In genomic region chr19:1291761-1292418, GRCh38 we compare ENCODE assay signal across 22 cellular contexts. TPM values are rescaled to one million over a fixed set of nuclear protein-coding genes. Genes with fewer than 3 reads are reported as not detected.
A peak's percentile ranks its signal among the peaks of the same experiment; 100 is the strongest.
DNase-seq lines count a peak whose midpoint lies in the region; FAIRE-seq and TF ChIP-seq lines count a peak whose summit lies in the region.
"Had no signal": no experiment of that assay in that cellular context is flagged by ENCODE, and none has a peak within 500 bp of the region (broad histone marks: within the 10 kb centered on the region; RNA-seq: fewer than 3 reads in every experiment).

No MANE protein-coding gene starts in this region.

- H3K4me3 ChIP-seq in Karpas-422 (ENCODE audit: low read length), result peak overlapping the region; percentile 36; the same call in 1 of the 2 replicates
- H3K4me3 ChIP-seq in hepatocyte, result no peak overlapping the region
- H3K4me3 ChIP-seq: pancreas, tibial artery had no signal

- no peak overlapping the region for H3K9ac ChIP-seq in Karpas-422 (ENCODE audit: low read length)

- no peak for TF ChIP-seq CTCF in hepatocyte (IDR thresholded peaks at IDR 0.05; ENCODE audit: poor library complexity)

- H3K9me3 ChIP-seq in Karpas-422 (ENCODE audit: low read length), result no peaks in the 10 kb centered on the region
- H3K9me3 ChIP-seq in hepatocyte (ENCODE audit: low read depth), result no peaks in the 10 kb centered on the region
- H3K9me3 ChIP-seq: pancreas, tibial artery had no signal

- H3K79me2 ChIP-seq in Karpas-422 (ENCODE audit: low read length) (no peaks in the 10 kb centered on the region), hepatocyte (peaks cover 50% of the 10 kb centered on the region)

- H3K27me3 ChIP-seq in Karpas-422 (ENCODE audit: low read length), result no peaks in the 10 kb centered on the region
- H3K27me3 ChIP-seq in hepatocyte, result no peaks in the 10 kb centered on the region

- H4K20me1 ChIP-seq in Karpas-422 (ENCODE audit: insufficient read depth, low read depth, low read length) (peaks cover 8% of the 10 kb centered on the region; the same call in 1 of the 2 replicates), hepatocyte (ENCODE audit: insufficient read depth, poor library complexity, severe bottlenecking) (no peaks in the 10 kb centered on the region)

- H2AFZ ChIP-seq in Karpas-422 (ENCODE audit: low read length) (no peak overlapping the region), hepatocyte (no peak overlapping the region)

- no peaks in the 10 kb centered on the region for H3K36me3 ChIP-seq in Karpas-422 (ENCODE audit: insufficient read depth, low read length)
- H3K36me3 ChIP-seq in hepatocyte (replicated peaks; ENCODE audit: insufficient read depth, low read depth), result no peaks in the 10 kb centered on the region
- H3K36me3 ChIP-seq: pancreas, tibial artery had no signal

- WGBS in hepatocyte (ENCODE audit: low lambda C conversion rate, missing lambda C conversion rate), result 71% methylated on average over 25 of the region's 25 CpGs

- H3K9me2 ChIP-seq in Karpas-422 (replicated peaks; ENCODE audit: insufficient read depth, low read length) (no peaks in the 10 kb centered on the region), hepatocyte (replicated peaks; ENCODE audit: insufficient read depth) (no peaks in the 10 kb centered on the region)

- no peak for TF ChIP-seq POLR2A in GM12891 (IDR thresholded peaks at IDR 0.05; ENCODE audit: low read depth, low read length)

- peak; percentile 20 for FAIRE-seq in GM12891 (lab: Jason Lieb, UNC)
- FAIRE-seq: colon, D721Med, endometrium, pancreas had no signal

- H3K4me2 ChIP-seq in Karpas-422 (ENCODE audit: low read depth, low read length, poor library complexity, severe bottlenecking) (peak overlapping the region; percentile 69), hepatocyte (peak overlapping the region; percentile 71)

- no peak for DNase-seq in GM12891 (ENCODE audit: insufficient read length, low spot score)
- DNase-seq in Karpas-422, result peak; percentile 63
- DNase-seq in hepatocyte (ENCODE audit: low spot score), result peak; percentile 65
- DNase-seq in DMS153 treated with DMSO at 0.1 percent for 48 hours (lab: John Stamatoyannopoulos, UW; ENCODE audit: unreplicated experiment), result no peak
- no peak for DNase-seq in activated naive CD4-positive, alpha-beta T cell treated with Interleukin-2 at 50 U/mL for 16 hours
- no peak for DNase-seq in RPMI8226
- DNase-seq in NCI-H82 (lab: John Stamatoyannopoulos, UW), result no peak
- DNase-seq: activated CD4-positive, alpha-beta T cell treated with anti-CD3 and anti-CD28 coated beads for 1 hour; activated naive CD8-positive, alpha-beta T cell treated with anti-CD3 and anti-CD28 coated beads, Interleukin-2, amount 10 ng/mL, durations not matched to agents 7 days and 5 days; GF-D8; GOT3; islet precursor cell; naive thymus-derived CD4-positive, alpha-beta T cell; NCI-H146; stimulated activated naive CD8-positive, alpha-beta T cell treated with anti-CD3 and anti-CD28 coated beads, Interleukin-15, Interleukin-2, amounts not matched to agents 100 U/mL and 50 U/mL, for 24 hours; tibial artery had no signal

- H3K27ac ChIP-seq in Karpas-422 (ENCODE audit: low read length), result no peak overlapping the region
- peak overlapping the region; percentile 93 for H3K27ac ChIP-seq in hepatocyte
- H3K27ac ChIP-seq: pancreas, tibial artery had no signal

- peaks cover 24% of the 10 kb centered on the region for H3K4me1 ChIP-seq in Karpas-422 (ENCODE audit: low read length)
- H3K4me1 ChIP-seq in hepatocyte (ENCODE audit: insufficient read depth), result peaks cover 28% of the 10 kb centered on the region
- H3K4me1 ChIP-seq: pancreas had no signal

TF ChIP-seq in GM12891, 5 proteins besides CTCF, POLR2A, EP300 and RAD21:
- TF ChIP-seq POLR2AphosphoS5 (IDR thresholded peaks at IDR 0.05; ENCODE audit: low read depth, low read length) (no peak), POU2F2 (IDR thresholded peaks at IDR 0.05; ENCODE audit: low read depth, low read length) (peak; percentile 92), SPI1 (IDR thresholded peaks at IDR 0.05; ENCODE audit: low read depth, low read length) (no peak), PAX5 (IDR thresholded peaks at IDR 0.05; ENCODE audit: insufficient read depth, low read length, severe bottlenecking) (no peak), TAF1 (IDR thresholded peaks at IDR 0.05; ENCODE audit: low read depth, low read length) (no peak)

RNA-seq across cellular contexts. Expression of gene EFNA2, which starts 6.2 kb away (rescaled TPM):
- not detected for polyA plus RNA-seq in GM12891 (2012; ENCODE audit: low read depth, missing spikeins)
- not detected in 2 replicates for total RNA-seq in Karpas-422 (2014; rRNA removed; shearing (Covaris generic); ENCODE audit: low replicate concordance)
- 11.0 and 14.2 TPM in 2 replicates for total RNA-seq in hepatocyte
- 1.3 and 1.8 TPM in 2 replicates for polyA plus RNA-seq in hepatocyte
- total RNA-seq: activated naive CD8-positive, alpha-beta T cell treated with anti-CD3 and anti-CD28 coated beads, Interleukin-2, amount 10 ng/mL, durations not matched to agents 7 days and 5 days; MCF 10A; naive thymus-derived CD4-positive, alpha-beta T cell; sciatic nerve had no signal
- polyA plus RNA-seq: naive thymus-derived CD4-positive, alpha-beta T cell; pancreas had no signal

RNA-seq across cellular contexts. Expression of gene FAM174C, which starts 16.6 kb away (rescaled TPM):
- 47.7 TPM for polyA plus RNA-seq in GM12891 (2012; ENCODE audit: low read depth, missing spikeins)
- 32.7 and 68.1 TPM in 2 replicates for total RNA-seq in Karpas-422 (2014; rRNA removed; shearing (Covaris generic); ENCODE audit: low replicate concordance)
- total RNA-seq in hepatocyte, result 25.5 TPM in 2 replicates
- polyA plus RNA-seq in hepatocyte, result 79.9 and 89.5 TPM in 2 replicates

RNA-seq across cellular contexts. Expression of gene CIRBP, which starts 22.8 kb away (rescaled TPM):
- polyA plus RNA-seq in GM12891 (2012; ENCODE audit: low read depth, missing spikeins), result 297 TPM
- total RNA-seq in Karpas-422 (2014; rRNA removed; shearing (Covaris generic); ENCODE audit: low replicate concordance), result 141 and 291 TPM in 2 replicates
- total RNA-seq in hepatocyte, result 212 and 361 TPM in 2 replicates
- 202 and 261 TPM in 2 replicates for polyA plus RNA-seq in hepatocyte

RNA-seq across cellular contexts. Expression of gene MIDN, which starts 43.5 kb away (rescaled TPM):
- polyA plus RNA-seq in GM12891 (2012; ENCODE audit: low read depth, missing spikeins), result 16.2 TPM
- total RNA-seq in Karpas-422 (2014; rRNA removed; shearing (Covaris generic); ENCODE audit: low replicate concordance), result 21.4 and 40.5 TPM in 2 replicates
- 28.7 and 30.1 TPM in 2 replicates for total RNA-seq in hepatocyte
- polyA plus RNA-seq in hepatocyte, result 94.6 and 98.4 TPM in 2 replicates

RNA-seq across cellular contexts. Expression of gene ATP5F1D, which starts 50.3 kb away (rescaled TPM):
- 209 TPM for polyA plus RNA-seq in GM12891 (2012; ENCODE audit: low read depth, missing spikeins)
- total RNA-seq in Karpas-422 (2014; rRNA removed; shearing (Covaris generic); ENCODE audit: low replicate concordance), result 64.3 and 110 TPM in 2 replicates
- 54.0 and 64.1 TPM in 2 replicates for total RNA-seq in hepatocyte
- polyA plus RNA-seq in hepatocyte, result 291 and 297 TPM in 2 replicates

Comparison
In these comparisons a context has a peak if more than half of its experiments do, and no peak if none do; other contexts are left out.
1. DNase-seq: peak in Karpas-422 (single experiment) and hepatocyte (single experiment); none in GM12891 (single experiment), DMS153 treated with DMSO at 0.1 percent for 48 hours (single experiment), activated naive CD4-positive, alpha-beta T cell treated with Interleukin-2 at 50 U/mL for 16 hours (single experiment), RPMI8226 (single experiment) and NCI-H82 (single experiment).
2. RNA of gene EFNA2, which starts 6.2 kb away (total RNA-seq): 11.0 to 14.2 TPM in hepatocyte; not detected in Karpas-422; every median in the first group is over 10 times any median in the second.